22 cellular contexts compared by ENCODE assay signal in the genomic region with DNA sequence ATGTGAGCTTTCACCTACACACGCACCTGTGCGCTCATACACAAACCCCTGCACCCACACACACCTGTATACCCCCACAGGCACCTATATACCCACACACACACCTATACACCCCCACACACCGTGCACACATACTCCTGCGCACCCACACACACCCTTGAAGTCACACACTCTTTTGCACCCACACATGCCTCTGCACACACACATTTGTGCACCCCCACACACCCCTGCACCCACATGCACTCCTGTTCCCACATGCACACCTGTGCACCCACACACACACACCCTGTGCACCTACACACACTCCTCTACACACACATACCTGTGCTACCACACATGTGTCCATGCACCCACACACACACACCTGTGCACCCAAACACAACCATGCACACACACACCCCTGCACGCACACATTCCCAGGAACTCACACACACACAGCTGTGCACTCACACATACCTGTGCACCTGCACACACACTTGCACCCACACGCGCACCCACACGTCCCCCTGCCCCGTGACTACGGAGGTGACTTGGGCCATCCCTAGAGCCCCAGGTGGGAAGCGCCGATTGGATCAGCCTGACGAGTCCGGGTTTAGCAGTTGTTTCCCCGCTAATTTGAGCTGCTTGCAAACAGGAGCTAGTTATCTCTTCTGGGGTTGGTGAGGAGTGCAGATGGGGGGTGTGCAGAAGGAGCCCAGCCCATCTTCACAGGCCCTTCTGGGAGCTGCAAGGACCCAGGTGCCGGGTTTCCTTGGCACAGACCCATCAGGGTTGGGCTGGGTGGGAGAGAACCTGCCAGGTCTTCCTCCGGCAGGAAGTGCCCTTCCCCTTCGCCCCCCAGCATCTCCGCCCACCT.
"Had no signal": no experiment of that assay in that cellular context is flagged by ENCODE, and none has a peak within 500 bp of the region (broad histone marks: within the 10 kb centered on the region; RNA-seq: fewer than 3 reads in every experiment).

No MANE protein-coding gene starts in this region.

- H3K36me3 Mint-ChIP-seq: mesothelial cell of epicardium, type B pancreatic cell had no signal

- H3K27ac ChIP-seq: ascending aorta, epithelial cell of prostate, foreskin keratinocyte, stomach had no signal

- H3K9me3 Mint-ChIP-seq: activated CD4-positive, alpha-beta T cell treated with anti-CD3 and anti-CD28 coated beads, Interleukin-2, amount 10 ng/mL, durations not matched to agents 24 days and 14 days; activated CD8-positive, alpha-beta T cell treated with anti-CD3 and anti-CD28 coated beads for 36 hours; activated T-helper 2 cell treated with anti-CD3 and anti-CD28 coated beads, Interferon-gamma antibody, Interleukin-2, Interleukin-4, amounts not matched to agents 10 μg/mL and 5 μg/mL and 100 μg/mL, durations not matched to agents 14 hours and 24 hours and 36 hours; effector memory CD8-positive, alpha-beta T cell; mesothelial cell of epicardium; type B pancreatic cell had no signal

- H3K36me3 ChIP-seq: ascending aorta, stomach had no signal

- H3K9me3 ChIP-seq: ascending aorta, stomach had no signal

- H3K4me1 ChIP-seq: ascending aorta had no signal

- H3K27me3 Mint-ChIP-seq: activated CD4-positive, alpha-beta T cell treated with anti-CD3 and anti-CD28 coated beads, Interleukin-2, amount 10 ng/mL, durations not matched to agents 24 days and 14 days; activated CD8-positive, alpha-beta T cell treated with anti-CD3 and anti-CD28 coated beads for 36 hours; effector memory CD8-positive, alpha-beta T cell; type B pancreatic cell had no signal

- H3K4me3 ChIP-seq: ascending aorta, lung, stomach had no signal

- H3K4me3 Mint-ChIP-seq: activated CD4-positive, alpha-beta T cell treated with anti-CD3 and anti-CD28 coated beads, Interleukin-2, amount 10 ng/mL, durations not matched to agents 24 days and 14 days; activated CD8-positive, alpha-beta T cell treated with anti-CD3 and anti-CD28 coated beads for 36 hours; effector memory CD8-positive, alpha-beta T cell; mesothelial cell of epicardium; nephron; type B pancreatic cell had no signal

- DNase-seq: activated CD4-positive, alpha-beta T cell treated with anti-CD3 and anti-CD28 coated beads, Interleukin-2, amount 10 ng/mL, durations not matched to agents 24 days and 14 days; activated CD8-positive, alpha-beta T cell treated with anti-CD3 and anti-CD28 coated beads for 36 hours; activated naive CD4-positive, alpha-beta T cell treated with anti-CD3 and anti-CD28 coated beads, Interleukin-2, amount 50 U/mL, for 16 hours; activated T-cell treated with anti-CD3 and anti-CD28 coated beads, Interleukin-2, amount 50 U/mL, for 1 hour; effector memory CD8-positive, alpha-beta T cell; foreskin keratinocyte; hypothalamus; islet precursor cell; left colon; occipital lobe; stimulated activated CD4-positive, alpha-beta T cell treated with anti-CD3 and anti-CD28 coated beads, Interleukin-12 subunit alpha, Interleukin-12 subunit beta, amount 100 ng/mL, for 4 hours; stimulated activated CD4-positive, alpha-beta T cell treated with anti-CD3 and anti-CD28 coated beads, Interleukin-1b, Interleukin-23, amount 100 ng/mL, for 48 hours; stomach; T-helper 1 cell; T-helper 9 cell had no signal

- H3K27me3 ChIP-seq: ascending aorta, foreskin keratinocyte, stomach had no signal

- H3K27ac Mint-ChIP-seq: activated CD4-positive, alpha-beta T cell treated with anti-CD3 and anti-CD28 coated beads, Interleukin-2, amount 10 ng/mL, durations not matched to agents 24 days and 14 days; activated CD8-positive, alpha-beta T cell treated with anti-CD3 and anti-CD28 coated beads for 36 hours; activated T-helper 2 cell treated with anti-CD3 and anti-CD28 coated beads, Interferon-gamma antibody, Interleukin-2, Interleukin-4, amounts not matched to agents 10 μg/mL and 5 μg/mL and 100 μg/mL, durations not matched to agents 14 hours and 24 hours and 36 hours; mesothelial cell of epicardium; type B pancreatic cell had no signal
